ENCODE assay signal across 1 cellular context in genomic region chr14:85441909-85442643, GRCh38.
TF ChIP-seq lines count a peak whose summit lies in the region.

No MANE protein-coding gene starts in this region.

TF ChIP-seq in HepG2, 621 proteins besides CTCF, POLR2A, EP300 and RAD21 (continued from another document):
- TF ChIP-seq AHDC1 (CRISPR knock-in tag; IDR thresholded peaks at IDR 0.05; ENCODE audit: borderline replicate concordance) = no peak
- 0 out of 2 replicates have a peak, but pooled peaks have one; percentile 37 for TF ChIP-seq KDM1A (CRISPR knock-in tag; IDR thresholded peaks at IDR 0.05)
